In the genomic region with DNA sequence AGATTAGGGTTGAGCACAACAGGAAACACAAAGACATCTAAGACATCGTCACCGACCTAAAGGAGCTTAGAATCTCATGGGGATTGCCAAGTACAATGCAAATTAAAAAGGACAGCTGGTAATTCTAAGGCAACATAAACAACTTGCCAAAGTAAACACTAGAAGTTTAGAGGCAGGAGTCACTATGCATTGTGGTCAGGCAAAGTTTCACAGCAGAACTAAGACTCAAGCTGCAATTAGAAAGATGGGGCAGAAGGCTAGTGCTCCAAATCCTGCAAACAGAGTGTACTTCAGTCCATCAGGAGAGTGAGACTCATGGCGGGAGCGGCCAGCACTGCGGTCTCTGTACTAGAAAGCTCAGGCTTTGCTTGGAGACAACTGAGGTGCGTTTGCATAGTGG, we compare ENCODE assay signal across 8 cellular contexts. TPM values are rescaled to one million over a fixed set of nuclear protein-coding genes. Genes with fewer than 3 reads are reported as not detected.
A peak's percentile ranks its signal among the peaks of the same experiment; 100 is the strongest.
DNase-seq lines count a peak whose midpoint lies in the region; ATAC-seq and TF ChIP-seq lines count a peak whose summit lies in the region.

No MANE protein-coding gene starts in this region.

- H3K9me3 Mint-ChIP-seq in activated B cell treated with CpG ODN at 0.5 μM for 24 hours, result no peaks in the 10 kb centered on the region

- H3K27me3 Mint-ChIP-seq in activated B cell treated with CpG ODN at 0.5 μM for 24 hours, result no peaks in the 10 kb centered on the region

- peaks cover 33% of the 10 kb centered on the region for H3K4me1 Mint-ChIP-seq in activated B cell treated with CpG ODN at 0.5 μM for 24 hours

- peak overlapping the region; percentile 6 for H3K4me3 Mint-ChIP-seq in activated B cell treated with CpG ODN at 0.5 μM for 24 hours

- DNase-seq in A172 (ENCODE audit: low spot score) (peak; percentile 41), activated B cell treated with CpG ODN at 0.5 μM for 24 hours (no peak), renal cortical epithelial cell (ENCODE audit: low read depth) (peak; percentile 64), KBM-7 (no peak), NOMO-1 treated with dmso at 0.1 percent for 144 hours (lab: John Stamatoyannopoulos, UW; ENCODE audit: unreplicated experiment) (no peak), NCI-H774 (lab: John Stamatoyannopoulos, UW) (no peak)

- intact Hi-C loops in activated B cell treated with CpG ODN at 0.5 μM for 24 hours (cut with micrococcal nuclease), result no loop called here

- peaks cover 1% of the 10 kb centered on the region for H3K36me3 Mint-ChIP-seq in activated B cell treated with CpG ODN at 0.5 μM for 24 hours (ENCODE audit: low read depth)

- H3K27ac Mint-ChIP-seq in activated B cell treated with CpG ODN at 0.5 μM for 24 hours, result peak overlapping the region; percentile 69

- POLR2A ChIA-PET in activated B cell treated with CpG ODN at 0.5 μM for 24 hours (lab: Charles Lee), result interaction anchor here (1.2 to 2.7 kb wide), 3 partner anchors 10 to 16 kb away, joined by 3 to 6 read pairs (median 4); no protein-coding TSS in a partner anchor

- in situ Hi-C loops in KBM-7 (cut with MboI; ENCODE audit: low pct_unique_long_range_greater_than_20kb, low sequenced_read_pairs), result no loop called here

- TF ChIP-seq CTCF in activated B cell treated with CpG ODN at 0.5 μM for 24 hours (IDR thresholded peaks at IDR 0.05), result no peak

- ATAC-seq in GM19025 (IDR thresholded peaks at IDR 0.05; ENCODE audit: low read depth, unreplicated experiment), result peak; percentile 68
- ATAC-seq in HG03095 (IDR thresholded peaks at IDR 0.05; ENCODE audit: unreplicated experiment), result peak; percentile 57
- peak; percentile 72 for ATAC-seq in activated B cell treated with CpG ODN at 0.5 μM for 24 hours (ENCODE audit: low read depth)

- CTCF ChIA-PET in activated B cell treated with CpG ODN at 0.5 μM for 24 hours (lab: Charles Lee), result interaction anchor here (0.7 to 1.3 kb wide), 2 partner anchors 10 to 13 kb away, joined by 3 read pairs; no protein-coding TSS in a partner anchor

RNA-seq across cellular contexts. Expression of a gene that starts 52.7 kb away (rescaled TPM):
- 3.6 and 4.0 TPM in 2 replicates for total RNA-seq in A172 (2014; rRNA removed; shearing (Covaris generic))
- total RNA-seq in activated B cell treated with CpG ODN at 0.5 μM for 24 hours (21.1 and 23.0 TPM in 2 replicates), renal cortical epithelial cell (22.7 and 186 TPM in 2 replicates)

Comparison
In these comparisons a context has a peak if more than half of its experiments do, and no peak if none do; other contexts are left out.
1. DNase-seq: peak in A172 (single experiment) and renal cortical epithelial cell (single experiment); none in activated B cell treated with CpG ODN at 0.5 μM for 24 hours (single experiment), KBM-7 (single experiment), NOMO-1 treated with dmso at 0.1 percent for 144 hours (single experiment) and NCI-H774 (single experiment).
2. Peak in every context shown above with its lines, with median percentiles within 50 percentile points of each other: ATAC-seq.